Comparison of ENCODE assay signal across 11 cellular contexts in the genomic region with DNA sequence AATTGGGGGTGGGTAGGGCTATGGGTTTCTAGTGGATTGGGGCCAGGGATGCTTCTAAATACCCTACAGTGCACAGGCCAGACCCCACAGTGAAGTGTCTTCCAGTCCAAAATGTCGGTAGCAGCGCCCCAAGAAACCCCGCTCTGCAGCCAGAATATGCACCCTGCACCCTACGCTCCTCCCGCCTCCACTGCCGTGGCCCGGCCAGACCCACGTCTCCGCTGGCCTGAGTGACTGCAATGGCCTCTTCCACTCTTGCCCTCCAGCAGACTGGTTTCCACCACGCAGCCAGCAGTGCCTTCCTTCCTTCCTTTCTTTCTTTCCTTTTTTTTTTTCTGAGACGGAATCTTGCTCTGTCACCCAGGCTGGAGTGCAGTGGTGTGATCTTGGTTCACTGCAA.
"Had no signal": no experiment of that assay in that cellular context is flagged by ENCODE, and none has a peak within 500 bp of the region (broad histone marks: within the 10 kb centered on the region; RNA-seq: fewer than 3 reads in every experiment).

No MANE protein-coding gene starts in this region.

- H3K27ac ChIP-seq: cardiac muscle cell, parathyroid adenoma, tibial nerve, uterus, VCaP had no signal

- DNase-seq: hippocampal formation; midbrain; stimulated activated naive CD4-positive, alpha-beta T cell; substantia nigra; uterus had no signal

- H3K9ac ChIP-seq: parathyroid adenoma had no signal

- H3K9me3 ChIP-seq: tibial nerve, uterus had no signal

- H3K4me1 ChIP-seq: parathyroid adenoma, uterus had no signal

- H3K4me3 ChIP-seq: cardiac muscle cell, tibial nerve, uterus had no signal

- H3K27me3 ChIP-seq: cardiac muscle cell, tibial nerve, uterus had no signal

- H3K9me3 Mint-ChIP-seq: activated T-helper 2 cell treated with anti-CD3 and anti-CD28 coated beads, Interferon-gamma antibody, Interleukin-2, Interleukin-4, amounts not matched to agents 10 μg/mL and 5 μg/mL and 100 μg/mL, durations not matched to agents 14 hours and 24 hours and 36 hours had no signal

- H3K36me3 ChIP-seq: cardiac muscle cell, tibial nerve, uterus had no signal

- ATAC-seq: left lobe of liver had no signal

- H2AFZ ChIP-seq: parathyroid adenoma had no signal

- H3K79me2 ChIP-seq: parathyroid adenoma had no signal
